In genomic region chr7:149302865-149303264, GRCh38 we compare ENCODE assay signal across 8 cellular contexts.
"Had no signal": no experiment of that assay in that cellular context is flagged by ENCODE, and none has a peak within 500 bp of the region (broad histone marks: within the 10 kb centered on the region; RNA-seq: fewer than 3 reads in every experiment).

No MANE protein-coding gene starts in this region.

- H3K4me3 ChIP-seq: GM23338 had no signal

- H3K4me2 ChIP-seq: GM23338 had no signal

- FAIRE-seq: H1, H54 had no signal

- ATAC-seq: GM23338 had no signal

- H3K27ac ChIP-seq: HL-60 had no signal

- DNase-seq: H9, HCEC 1CT, IMR-90, KBM-7 had no signal

- H2AFZ ChIP-seq: GM23338 had no signal
